16 cellular contexts compared by ENCODE assay signal in genomic region chr3:62164746-62165145, GRCh38.
DNase-seq lines count a peak whose midpoint lies in the region; ATAC-seq and TF ChIP-seq lines count a peak whose summit lies in the region.
"Had no signal": no experiment of that assay in that cellular context is flagged by ENCODE, and none has a peak within 500 bp of the region (broad histone marks: within the 10 kb centered on the region; RNA-seq: fewer than 3 reads in every experiment).

No MANE protein-coding gene starts in this region.

- H3K4me3 ChIP-seq in HUES6 (ENCODE audit: low read depth, low read length) (no peak overlapping the region), coronary artery (no peak overlapping the region), gastrocnemius medialis (no peak overlapping the region)
- H3K4me3 ChIP-seq: BLaER1, GM12878 had no signal

- TF ChIP-seq CTCF in coronary artery (IDR thresholded peaks at IDR 0.05) (no peak), gastrocnemius medialis (IDR thresholded peaks at IDR 0.05 in 4 of 5, conservative IDR thresholded peaks at IDR 0.05 in 1 of 5) (no peak)

- H3K9ac ChIP-seq in HUES6 (ENCODE audit: low read length), result no peak overlapping the region
- H3K9ac ChIP-seq: BLaER1 had no signal

- intact Hi-C loops in gastrocnemius medialis (cut with DNase I; ENCODE audit: low total_unique reads), result loop anchor here (5.0 kb wide), 2 partner anchors 127 to 237 kb away; no protein-coding TSS in a partner anchor

- H3K4me1 ChIP-seq in HUES6 (ENCODE audit: control insufficient read depth, insufficient read depth, low read length), result peaks cover 17% of the 10 kb centered on the region
- H3K4me1 ChIP-seq in gastrocnemius medialis, result peaks cover 23 to 53% of the 10 kb centered on the region in 2 donors

- ATAC-seq in gastrocnemius medialis (no peak), HG03457 (IDR thresholded peaks at IDR 0.05; ENCODE audit: unreplicated experiment) (no peak), GM21576 (IDR thresholded peaks at IDR 0.05; ENCODE audit: unreplicated experiment) (no peak)
- ATAC-seq: GM12878 had no signal

- in situ Hi-C loops in gastrocnemius medialis (cut with MboI; ENCODE audit: low sequenced_read_pairs in 4 of 4), result loop anchor here in 1 of 4 donors (10.0 kb wide), 1 partner anchor 70 kb away; no protein-coding TSS in a partner anchor

- DNase-seq in coronary artery (ENCODE audit: low spot score), result no peak
- DNase-seq in gastrocnemius medialis, result no peak
- DNase-seq in epidermal melanocyte (ENCODE audit: insufficient read length, low spot score), result no peak
- no peak for DNase-seq in NOMO-1 (lab: John Stamatoyannopoulos, UW; ENCODE audit: unreplicated experiment in 2 of 2)
- DNase-seq: 8988T; Calu3; CD4-positive, alpha-beta memory T cell; DMS79 treated with DMSO at 0.1 percent for 48 hours; H9; IMR-90 had no signal

- H3K27ac ChIP-seq in HUES6 (ENCODE audit: low read depth, low read length), result 0 out of 2 replicates have a peak overlapping the region, but pooled peaks have one; percentile 11
- peak overlapping the region; percentile 90 to 93 for H3K27ac ChIP-seq in coronary artery
- H3K27ac ChIP-seq in gastrocnemius medialis, result peak overlapping the region in 3 of 4 donors; percentile 23 to 93 (median 28)
- H3K27ac ChIP-seq: BLaER1, HL-60 had no signal

- no peak for TF ChIP-seq POLR2A in gastrocnemius medialis (IDR thresholded peaks at IDR 0.05)

- H3K27me3 ChIP-seq in HUES6 (ENCODE audit: control insufficient read depth, insufficient read depth, low read length), result no peaks in the 10 kb centered on the region
- H3K27me3 ChIP-seq in gastrocnemius medialis, result no peaks in the 10 kb centered on the region
- H3K27me3 ChIP-seq: BLaER1 had no signal

- no peaks in the 10 kb centered on the region for H3K9me3 ChIP-seq in HUES6 (ENCODE audit: control insufficient read depth, insufficient read depth, low read depth, low read length)
- no peaks in the 10 kb centered on the region for H3K9me3 ChIP-seq in gastrocnemius medialis
- H3K9me3 ChIP-seq: BLaER1 had no signal

- H3K36me3 ChIP-seq in HUES6 (ENCODE audit: control insufficient read depth, insufficient read depth, low read length) (peaks cover 12% of the 10 kb centered on the region), gastrocnemius medialis (no peaks in the 10 kb centered on the region)
- H3K36me3 ChIP-seq: BLaER1 had no signal

Comparison
In these comparisons a context has a peak if more than half of its experiments do, and no peak if none do; other contexts are left out.
1. H3K27ac ChIP-seq: peak in every context shown above with its lines; median percentile 92 in coronary artery; 28 in gastrocnemius medialis; 11 in HUES6.